Comparison of ENCODE assay signal across 1 cellular context in the genomic region with DNA sequence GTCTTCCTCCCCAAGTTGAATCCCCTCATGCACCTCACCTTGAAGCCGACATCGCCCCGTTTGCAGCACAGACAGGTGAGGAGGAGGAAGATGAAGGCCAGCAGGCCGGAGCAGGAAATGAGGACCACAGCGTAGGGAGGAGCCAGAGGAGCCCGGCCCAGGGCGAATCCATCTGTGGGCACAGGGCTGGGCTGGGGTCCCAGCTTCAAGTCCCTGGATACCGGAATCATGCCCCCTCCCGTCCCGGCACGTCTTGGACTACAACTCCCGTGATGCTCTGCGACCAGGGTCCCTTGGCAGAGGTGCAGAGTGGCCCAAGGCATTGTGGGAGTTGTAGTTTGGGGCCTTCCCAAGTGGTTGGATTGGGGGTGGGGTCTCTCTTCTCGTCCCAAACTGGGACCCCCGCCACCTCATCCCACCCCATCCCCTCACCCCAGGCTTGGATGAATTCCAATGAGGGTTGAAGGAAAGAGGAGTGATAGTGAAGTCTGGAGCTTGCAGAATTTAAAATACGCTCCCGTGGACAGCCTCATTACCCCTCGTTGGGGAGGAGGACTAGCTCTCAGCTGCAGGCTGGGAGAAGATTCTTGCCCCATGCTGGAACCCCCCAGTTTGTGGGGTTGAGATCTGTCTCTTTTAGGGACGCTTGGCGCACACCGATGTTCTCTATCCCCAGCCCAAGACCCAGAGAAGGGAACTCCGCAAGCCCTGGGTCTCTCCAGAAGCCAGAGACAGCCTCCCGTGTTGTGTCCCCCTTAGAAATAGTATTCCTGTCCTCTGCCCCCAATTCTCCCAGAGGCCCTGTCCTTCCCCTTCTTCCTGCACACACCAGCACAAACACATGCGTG.
TF ChIP-seq lines count a peak whose summit lies in the region.

No MANE protein-coding gene starts in this region.

TF ChIP-seq in GM12878, 131 proteins besides CTCF, POLR2A, EP300 and RAD21:
- TF ChIP-seq, protein P1, sequence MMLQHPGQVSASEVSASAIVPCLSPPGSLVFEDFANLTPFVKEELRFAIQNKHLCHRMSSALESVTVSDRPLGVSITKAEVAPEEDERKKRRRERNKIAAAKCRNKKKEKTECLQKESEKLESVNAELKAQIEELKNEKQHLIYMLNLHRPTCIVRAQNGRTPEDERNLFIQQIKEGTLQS (IDR thresholded peaks at IDR 0.05; ENCODE audit: borderline replicate concordance, extremely low read depth, low read depth, low read length): no peak
- TF ChIP-seq SMAD5 (IDR thresholded peaks at IDR 0.05; ENCODE audit: low read depth) (no peak), CREM (IDR thresholded peaks at IDR 0.05; ENCODE audit: low read depth) (peak; percentile 66; the same call in 1 of the 2 replicates), TARDBP (IDR thresholded peaks at IDR 0.05; ENCODE audit: borderline replicate concordance) (peak; percentile 93), YY1 (IDR thresholded peaks at IDR 0.05; ENCODE audit: low read depth, low read length) (peak; percentile 66; the same call in 1 of the 2 replicates), KAT2A (conservative IDR thresholded peaks at IDR 0.05; ENCODE audit: control insufficient read depth, low read depth, low read length) (no peak), HCFC1 (IDR thresholded peaks at IDR 0.05; ENCODE audit: low read length) (peak; percentile 98), FOXM1 (IDR thresholded peaks at IDR 0.05; ENCODE audit: low read depth, low read length) (no peak), NR2C1 (IDR thresholded peaks at IDR 0.05) (peak; percentile 42; the same call in 1 of the 2 replicates), SP1 (IDR thresholded peaks at IDR 0.05; ENCODE audit: low read depth, low read length) (peak; percentile 25), MEF2B (IDR thresholded peaks at IDR 0.05; ENCODE audit: partially characterized antibody, poor library complexity, severe bottlenecking) (no peak), CHD2 (IDR thresholded peaks at IDR 0.05; ENCODE audit: borderline replicate concordance, low read depth, low read length) (peak; percentile 76), SIX5 (IDR thresholded peaks at IDR 0.05; ENCODE audit: low read depth, low read length, severe bottlenecking) (peak; percentile 97), CREB1 (IDR thresholded peaks at IDR 0.05; ENCODE audit: low read depth) (0 out of 2 replicates have a peak, but pooled peaks have one; percentile 17), RELA (IDR thresholded peaks at IDR 0.05; ENCODE audit: borderline replicate concordance, partially characterized antibody) (peak; percentile 68), IKZF1 (conservative IDR thresholded peaks at IDR 0.05) (peak; percentile 85), NR2C2 (IDR thresholded peaks at IDR 0.05; ENCODE audit: borderline replicate concordance, control insufficient read depth, insufficient read length, low read depth) (no peak), SREBF1 (IDR thresholded peaks at IDR 0.05; ENCODE audit: low read length) (peak; percentile 71)
- TF ChIP-seq, protein P2, sequence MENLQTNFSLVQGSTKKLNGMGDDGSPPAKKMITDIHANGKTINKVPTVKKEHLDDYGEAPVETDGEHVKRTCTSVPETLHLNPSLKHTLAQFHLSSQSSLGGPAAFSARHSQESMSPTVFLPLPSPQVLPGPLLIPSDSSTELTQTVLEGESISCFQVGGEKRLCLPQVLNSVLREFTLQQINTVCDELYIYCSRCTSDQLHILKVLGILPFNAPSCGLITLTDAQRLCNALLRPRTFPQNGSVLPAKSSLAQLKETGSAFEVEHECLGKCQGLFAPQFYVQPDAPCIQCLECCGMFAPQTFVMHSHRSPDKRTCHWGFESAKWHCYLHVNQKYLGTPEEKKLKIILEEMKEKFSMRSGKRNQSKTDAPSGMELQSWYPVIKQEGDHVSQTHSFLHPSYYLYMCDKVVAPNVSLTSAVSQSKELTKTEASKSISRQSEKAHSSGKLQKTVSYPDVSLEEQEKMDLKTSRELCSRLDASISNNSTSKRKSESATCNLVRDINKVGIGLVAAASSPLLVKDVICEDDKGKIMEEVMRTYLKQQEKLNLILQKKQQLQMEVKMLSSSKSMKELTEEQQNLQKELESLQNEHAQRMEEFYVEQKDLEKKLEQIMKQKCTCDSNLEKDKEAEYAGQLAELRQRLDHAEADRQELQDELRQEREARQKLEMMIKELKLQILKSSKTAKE (IDR thresholded peaks at IDR 0.05; ENCODE audit: low read depth, poor library complexity, severe bottlenecking): no peak
- TF ChIP-seq, protein P3, sequence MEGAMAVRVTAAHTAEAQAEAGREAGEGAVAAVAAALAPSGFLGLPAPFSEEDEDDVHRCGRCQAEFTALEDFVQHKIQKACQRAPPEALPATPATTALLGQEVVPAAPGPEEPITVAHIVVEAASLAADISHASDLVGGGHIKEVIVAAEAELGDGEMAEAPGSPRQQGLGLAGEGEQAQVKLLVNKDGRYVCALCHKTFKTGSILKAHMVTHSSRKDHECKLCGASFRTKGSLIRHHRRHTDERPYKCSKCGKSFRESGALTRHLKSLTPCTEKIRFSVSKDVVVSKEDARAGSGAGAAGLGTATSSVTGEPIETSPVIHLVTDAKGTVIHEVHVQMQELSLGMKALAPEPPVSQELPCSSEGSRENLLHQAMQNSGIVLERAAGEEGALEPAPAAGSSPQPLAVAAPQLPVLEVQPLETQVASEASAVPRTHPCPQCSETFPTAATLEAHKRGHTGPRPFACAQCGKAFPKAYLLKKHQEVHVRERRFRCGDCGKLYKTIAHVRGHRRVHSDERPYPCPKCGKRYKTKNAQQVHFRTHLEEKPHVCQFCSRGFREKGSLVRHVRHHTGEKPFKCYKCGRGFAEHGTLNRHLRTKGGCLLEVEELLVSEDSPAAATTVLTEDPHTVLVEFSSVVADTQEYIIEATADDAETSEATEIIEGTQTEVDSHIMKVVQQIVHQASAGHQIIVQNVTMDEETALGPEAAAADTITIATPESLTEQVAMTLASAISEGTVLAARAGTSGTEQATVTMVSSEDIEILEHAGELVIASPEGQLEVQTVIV (IDR thresholded peaks at IDR 0.05; ENCODE audit: borderline replicate concordance, partially characterized antibody): no peak
